ENCODE assay signal across 13 cellular contexts in genomic region chr5:14700478-14701436, GRCh38. TPM values are rescaled to one million over a fixed set of nuclear protein-coding genes. Genes with fewer than 3 reads are reported as not detected.
DNase-seq lines count a peak whose midpoint lies in the region; ATAC-seq, FAIRE-seq and TF ChIP-seq lines count a peak whose summit lies in the region.
"Had no signal": no experiment of that assay in that cellular context is flagged by ENCODE, and none has a peak within 500 bp of the region (broad histone marks: within the 10 kb centered on the region; RNA-seq: fewer than 3 reads in every experiment).

No MANE protein-coding gene starts in this region.

- H3K36me3 ChIP-seq in CD8-positive, alpha-beta T cell (ENCODE audit: insufficient read depth, low read length): peaks cover 6% of the 10 kb centered on the region
- H3K36me3 ChIP-seq in K562 (ENCODE audit: control insufficient read depth, insufficient read depth, low read length) (peaks cover 84% of the 10 kb centered on the region), esophagus muscularis mucosa (peaks cover 0 to 58% (median 39%) of the 10 kb centered on the region in 4 donors)

- no peak overlapping the region for H3K4me2 ChIP-seq in K562 (ENCODE audit: insufficient read depth, low read length)
- H3K4me2 ChIP-seq: GM23338 had no signal

- no peaks in the 10 kb centered on the region for H3K27me3 Mint-ChIP-seq in CD8-positive, alpha-beta T cell (ENCODE audit: low read depth)
- H3K27me3 Mint-ChIP-seq in naive thymus-derived CD8-positive, alpha-beta T cell: no peaks in the 10 kb centered on the region

- CTCF ChIA-PET in CD8-positive, alpha-beta T cell (lab: Charles Lee): interaction anchor here (0.8 to 4.5 kb wide), 4 partner anchors 16 to 313 kb away, joined by 3 to 30 read pairs (median 4); no protein-coding TSS in a partner anchor
- CTCF ChIA-PET in K562 (lab: Yijun Ruan, JAX; ENCODE audit: low intra/inter-chr PET ratio): no interaction called here

- H4K20me1 ChIP-seq in K562 (replicated peaks; ENCODE audit: control insufficient read depth, insufficient read depth, low read length): no peaks in the 10 kb centered on the region

- no peaks in the 10 kb centered on the region for H3K9me3 Mint-ChIP-seq in CD8-positive, alpha-beta T cell
- H3K9me3 Mint-ChIP-seq in naive thymus-derived CD8-positive, alpha-beta T cell: no peaks in the 10 kb centered on the region
- H3K9me3 Mint-ChIP-seq: GM23338 had no signal

- WGBS in K562 (ENCODE audit: insufficient coverage, low coverage, missing lambda C conversion rate): 63% methylated on average over 10 of the region's 13 CpGs
- WGBS in esophagus muscularis mucosa: 42% methylated on average over 9 of the region's 13 CpGs

- H3K4me1 Mint-ChIP-seq in CD8-positive, alpha-beta T cell (ENCODE audit: low read depth): peaks cover 71% of the 10 kb centered on the region
- H3K4me1 Mint-ChIP-seq in naive thymus-derived CD8-positive, alpha-beta T cell: peaks cover 43 to 72% (median 64%) of the 10 kb centered on the region in 4 donors

- intact Hi-C loops in CD8-positive, alpha-beta T cell (cut with DNase I, micrococcal nuclease): no loop called here
- intact Hi-C loops in K562 (cut with micrococcal nuclease): no loop called here
- intact Hi-C loops in esophagus muscularis mucosa (cut with DNase I): no loop called here

- peak overlapping the region; percentile 94 for H3K27ac Mint-ChIP-seq in CD8-positive, alpha-beta T cell
- H3K27ac Mint-ChIP-seq in naive thymus-derived CD8-positive, alpha-beta T cell: peak overlapping the region; percentile 65 to 100 (median 98)
- H3K27ac Mint-ChIP-seq: GM23338 had no signal

- TF ChIP-seq RAD21 in K562 (CRISPR knock-in tag; conservative IDR thresholded peaks at IDR 0.05 in 1 of 2, IDR thresholded peaks at IDR 0.05 in 1 of 2): 0 out of 4 replicates have a peak, but pooled peaks of 1 of the 2 experiments have one; percentile 13

- H3K9me3 ChIP-seq in CD8-positive, alpha-beta T cell (ENCODE audit: low read length): no peaks in the 10 kb centered on the region
- no peaks in the 10 kb centered on the region for H3K9me3 ChIP-seq in K562 (replicated peaks; ENCODE audit: control insufficient read depth, insufficient read depth, low read depth, low read length)
- no peaks in the 10 kb centered on the region for H3K9me3 ChIP-seq in esophagus muscularis mucosa

- no peak for DNase-seq in CD8-positive, alpha-beta T cell
- DNase-seq in NOMO-1 (lab: John Stamatoyannopoulos, UW; ENCODE audit: unreplicated experiment in 2 of 2) (peak; percentile 85 to 92), K562 (ENCODE audit: extremely low read depth in 1 of 4, low spot score in 3 of 4) (peak in 1 of 4 experiments; percentile 17), esophagus muscularis mucosa (ENCODE audit: extremely low spot score) (no peak)
- DNase-seq in naive thymus-derived CD8-positive, alpha-beta T cell: no peak
- DNase-seq: activated T-cell treated with anti-CD3 and anti-CD28 coated beads, Interleukin-2, amount 50 U/mL, for 48 hours; NCI-H146; NK-92 treated with Interleukin-12 subunit alpha and Interleukin-12 subunit beta, amount 100 ng/mL, for 24 hours had no signal

- H3K27me3 ChIP-seq in CD8-positive, alpha-beta T cell (ENCODE audit: insufficient read depth, low read length): no peaks in the 10 kb centered on the region
- H3K27me3 ChIP-seq in K562 (ENCODE audit: control insufficient read depth in 2 of 2, insufficient read depth in 2 of 2, low read length in 2 of 2): no peaks in the 10 kb centered on the region
- H3K27me3 ChIP-seq in esophagus muscularis mucosa: no peaks in the 10 kb centered on the region

- POLR2A ChIA-PET in CD8-positive, alpha-beta T cell (lab: Charles Lee): interaction anchor here (1.5 kb wide), 1 partner anchor 34 kb away, joined by 5 read pairs; no protein-coding TSS in a partner anchor
- POLR2A ChIA-PET in K562 (lab: Yijun Ruan, JAX): interaction anchor here (1.0 to 1.2 kb wide), 2 partner anchors 13 to 32 kb away, joined by 3 read pairs; no protein-coding TSS in a partner anchor
- POLR2A ChIA-PET in naive thymus-derived CD8-positive, alpha-beta T cell (lab: Charles Lee): no interaction called here

- peaks cover 3% of the 10 kb centered on the region for H3K9me1 ChIP-seq in K562 (ENCODE audit: control insufficient read depth, insufficient read depth, low read length)

- H3K4me1 ChIP-seq in CD8-positive, alpha-beta T cell (ENCODE audit: insufficient read depth, low read length): peaks cover 53% of the 10 kb centered on the region
- peaks cover under 1 to 28% of the 10 kb centered on the region in 2 experiments for H3K4me1 ChIP-seq in K562 (replicated peaks in 1 of 2; ENCODE audit: control insufficient read depth in 2 of 2, insufficient read depth in 2 of 2, low read length in 2 of 2)
- peaks cover 8 to 14% (median 13%) of the 10 kb centered on the region in 4 donors for H3K4me1 ChIP-seq in esophagus muscularis mucosa

- no peak for TF ChIP-seq CTCF in CD8-positive, alpha-beta T cell (IDR thresholded peaks at IDR 0.05)
- TF ChIP-seq CTCF in K562 (IDR thresholded peaks at IDR 0.05 in 2 of 3, conservative IDR thresholded peaks at IDR 0.05 in 1 of 3; ENCODE audit: insufficient read depth in 2 of 3, low read depth in 1 of 3, low read length in 3 of 3) (no peak), esophagus muscularis mucosa (IDR thresholded peaks at IDR 0.05) (no peak)

- H3K4me3 ChIP-seq in CD8-positive, alpha-beta T cell (ENCODE audit: low read depth, low read length): no peak overlapping the region
- H3K4me3 ChIP-seq in K562 (no peak overlapping the region), esophagus muscularis mucosa (no peak overlapping the region)
- H3K4me3 ChIP-seq: GM23338 had no signal

- H2AFZ ChIP-seq in K562 (ENCODE audit: low read depth, low read length): no peak overlapping the region
- H2AFZ ChIP-seq: GM23338 had no signal

- TF ChIP-seq POLR2A in K562 (conservative IDR thresholded peaks at IDR 0.05) (no peak), esophagus muscularis mucosa (IDR thresholded peaks at IDR 0.05; ENCODE audit: low read depth) (no peak)

- no peak overlapping the region for H3K9ac ChIP-seq in K562 (ENCODE audit: insufficient read depth in 1 of 2, low read depth in 2 of 2, low read length in 2 of 2)

- BruUV-seq in K562 (replicated peaks; lab: Mats Ljungman, UMichigan): no TSS peak

- TF ChIP-seq EP300 in K562 (IDR thresholded peaks at IDR 0.05; ENCODE audit: low read length) (no peak), esophagus muscularis mucosa (IDR thresholded peaks at IDR 0.05) (no peak)

- in situ Hi-C loops in K562 (cut with MboI): no loop called here

- H3K27ac ChIP-seq in CD8-positive, alpha-beta T cell (ENCODE audit: low read depth, low read length): no peak overlapping the region
- H3K27ac ChIP-seq in K562 (ENCODE audit: extremely low read depth, low read depth, low read length) (no peak overlapping the region; the same call in 2 of the 3 replicates), esophagus muscularis mucosa (replicated peaks in 1 of 4) (no peak overlapping the region)

- H3K79me2 ChIP-seq in K562 (ENCODE audit: control insufficient read depth, insufficient read depth, low read length): 0 out of 3 replicates have a peak, but pooled peaks cover 6% of the 10 kb centered on the region

- peaks cover 80% of the 10 kb centered on the region for H3K36me3 Mint-ChIP-seq in CD8-positive, alpha-beta T cell
- H3K36me3 Mint-ChIP-seq in naive thymus-derived CD8-positive, alpha-beta T cell: peaks cover 6 to 51% (median 22%) of the 10 kb centered on the region in 3 donors

- H3K4me3 Mint-ChIP-seq in CD8-positive, alpha-beta T cell: no peak overlapping the region
- peak overlapping the region in 4 of 10 donors; percentile 6 to 61 (median 16) for H3K4me3 Mint-ChIP-seq in naive thymus-derived CD8-positive, alpha-beta T cell
- H3K4me3 Mint-ChIP-seq: GM23338 had no signal

- no peak for FAIRE-seq in K562 (lab: Jason Lieb, UNC)
- FAIRE-seq: keratinocyte had no signal

- no peak for ATAC-seq in CD8-positive, alpha-beta T cell
- peak; percentile 61 for ATAC-seq in K562
- peak in 1 of 2 donors; percentile 16 for ATAC-seq in naive thymus-derived CD8-positive, alpha-beta T cell
- ATAC-seq in HG03469 (IDR thresholded peaks at IDR 0.05; ENCODE audit: unreplicated experiment): no peak
- ATAC-seq in GM18517 (IDR thresholded peaks at IDR 0.05; ENCODE audit: unreplicated experiment): no peak
- ATAC-seq in GM21390 (IDR thresholded peaks at IDR 0.05; ENCODE audit: unreplicated experiment): no peak
- ATAC-seq: GM23338 had no signal

TF ChIP-seq in K562, 482 proteins besides CTCF, POLR2A, EP300 and RAD21 (continues in another document):
- TF ChIP-seq MTA1 (IDR thresholded peaks at IDR 0.05; ENCODE audit: borderline replicate concordance): no peak
- TF ChIP-seq ZNF134 (CRISPR knock-in tag; conservative IDR thresholded peaks at IDR 0.05): no peak
- no peak for TF ChIP-seq STAG1 (CRISPR knock-in tag; IDR thresholded peaks at IDR 0.05; ENCODE audit: borderline replicate concordance)
- TF ChIP-seq ZZZ3 (IDR thresholded peaks at IDR 0.05): no peak
- no peak for TF ChIP-seq PRMT5 (CRISPR knock-in tag; IDR thresholded peaks at IDR 0.05)

RNA-seq across cellular contexts. Expression of gene OTULIN, which starts 36.2 kb away (rescaled TPM):
- 100 to 1,000 TPM; 135 to 140 TPM for total RNA-seq in CD8-positive, alpha-beta T cell
- total RNA-seq in K562 (2011; cell fraction: chromatin; rRNA removed; ENCODE audit: low replicate concordance): 32.6 and 75.0 TPM in 2 replicates
- 26.8 and 28.3 TPM in 2 replicates for total RNA-seq in K562 (2011; cell fraction: nucleolus; rRNA removed)
- total RNA-seq in K562 (2011; cell fraction: nucleoplasm; rRNA removed): 49.0 and 63.9 TPM in 2 replicates
- total RNA-seq in K562 (2014; rRNA removed) (28.6 and 31.4 TPM in 2 replicates), K562 (2014; rRNA removed; fragmentation: Illumina TruSeq; extraction: Trizol) (21.5 and 24.6 TPM in 2 replicates), K562 (2015; rRNA removed; fragmentation: Illumina TruSeq; extraction: Trizol) (20.1 and 20.5 TPM in 2 replicates), K562 (2021) (33.6 and 34.7 TPM in 2 replicates), esophagus muscularis mucosa (10 to 100 TPM; 16.9 to 41.1 (median 24.2) TPM)
- polyA plus RNA-seq in K562 (2011; rRNA removed) (17.8 and 20.4 TPM in 2 replicates), K562 (2014; fragmentation: Illumina TruSeq; extraction: Trizol) (12.3 and 13.3 TPM in 2 replicates), K562 (2014; fragmentation: Nextera tagmentation; extraction: Ambion mirVana) (1 to 10 TPM; 3.3 to 3.5 TPM), K562 (2014; rRNA removed) (12.4 and 16.2 TPM in 2 replicates)
- 9.9 and 12.8 TPM in 2 replicates for polyA plus RNA-seq in K562 (2011; cell fraction: cytosol; rRNA removed)
- polyA plus RNA-seq in K562 (2011; cell fraction: nucleus; rRNA removed): 19.0 and 19.8 TPM in 2 replicates
- 10.0 and 11.5 TPM in 2 replicates for polyA plus RNA-seq in K562 (2012)
- 32.2 and 36.9 TPM in 2 replicates for polyA minus RNA-seq in K562 (2011; rRNA and poly(A)+ RNA removed)
- polyA minus RNA-seq in K562 (2011; cell fraction: cytosol; rRNA and poly(A)+ RNA removed): 19.6 and 21.0 TPM in 2 replicates
- polyA minus RNA-seq in K562 (2011; cell fraction: nucleus; rRNA and poly(A)+ RNA removed): 37.8 and 47.7 TPM in 2 replicates
- total RNA-seq in naive thymus-derived CD8-positive, alpha-beta T cell: 10 to 100 TPM; 68.1 to 77.0 TPM
- 10 to 100 TPM; 15.7 to 22.7 (median 17.2) TPM for polyA plus RNA-seq in naive thymus-derived CD8-positive, alpha-beta T cell

Comparison
In these comparisons a context has a peak if more than half of its experiments do, and no peak if none do; other contexts are left out.
1. DNase-seq: peak in NOMO-1 (2 of 2); none in CD8-positive, alpha-beta T cell (0 of 7), naive thymus-derived CD8-positive, alpha-beta T cell (0 of 10) and esophagus muscularis mucosa (single experiment).